In the genomic region with DNA sequence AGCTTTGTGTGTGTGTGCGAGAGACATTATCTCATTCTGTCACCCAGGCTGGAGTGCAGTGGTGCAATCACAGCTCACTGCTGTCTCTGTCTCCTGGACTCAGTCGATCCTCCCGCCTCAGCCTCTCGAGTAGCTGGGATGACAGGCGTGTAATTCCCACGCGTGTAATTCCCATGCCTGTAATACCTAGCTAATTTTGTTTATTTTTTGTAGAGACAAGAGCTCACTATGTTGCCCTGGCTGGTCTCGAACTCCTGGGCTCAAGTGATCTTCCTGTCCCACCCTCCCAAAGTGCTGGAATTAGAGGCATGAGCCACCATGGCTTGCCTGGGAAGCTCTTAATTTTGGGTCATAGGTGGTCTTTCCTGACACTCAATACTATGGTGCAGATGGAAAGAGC, we compare ENCODE assay signal across 1 cellular context.
TF ChIP-seq lines count a peak whose summit lies in the region.

No MANE protein-coding gene starts in this region.

TF ChIP-seq in H1, 55 proteins besides CTCF, POLR2A, EP300 and RAD21 (continued from another document):
- TF ChIP-seq, protein P1, sequence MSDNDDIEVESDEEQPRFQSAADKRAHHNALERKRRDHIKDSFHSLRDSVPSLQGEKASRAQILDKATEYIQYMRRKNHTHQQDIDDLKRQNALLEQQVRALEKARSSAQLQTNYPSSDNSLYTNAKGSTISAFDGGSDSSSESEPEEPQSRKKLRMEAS (IDR thresholded peaks at IDR 0.05) = no peak
- TF ChIP-seq SIX5 (IDR thresholded peaks at IDR 0.05; ENCODE audit: low read depth, low read length) (no peak), HDAC2 (IDR thresholded peaks at IDR 0.05; ENCODE audit: borderline replicate concordance in 1 of 2, low read depth in 2 of 2, low read length in 2 of 2) (no peak), SUZ12 (IDR thresholded peaks at IDR 0.05; ENCODE audit: low read length) (no peak), TAF1 (IDR thresholded peaks at IDR 0.05; ENCODE audit: low read depth, low read length) (no peak), ATF2 (IDR thresholded peaks at IDR 0.05; ENCODE audit: low read length) (no peak), BCL11A (IDR thresholded peaks at IDR 0.05; ENCODE audit: low read depth in 2 of 2, low read length in 2 of 2) (no peak), BRCA1 (IDR thresholded peaks at IDR 0.05; ENCODE audit: low read depth, low read length) (no peak), GTF2F1 (IDR thresholded peaks at IDR 0.05; ENCODE audit: borderline replicate concordance, low read depth, low read length) (no peak), USF2 (IDR thresholded peaks at IDR 0.05; ENCODE audit: low read length) (no peak), RBBP5 (IDR thresholded peaks at IDR 0.05; ENCODE audit: borderline replicate concordance, low read depth, low read length) (no peak), RFX5 (IDR thresholded peaks at IDR 0.05; ENCODE audit: borderline replicate concordance, low read depth, low read length) (no peak), GABPA (IDR thresholded peaks at IDR 0.05; ENCODE audit: borderline replicate concordance, insufficient read depth, low read length) (no peak)
